ENCODE assay signal across 1 cellular context in genomic region chr6:162622572-162622971, GRCh38.
TF ChIP-seq lines count a peak whose summit lies in the region.

No MANE protein-coding gene starts in this region.

TF ChIP-seq in GM23338, 12 proteins besides CTCF, POLR2A, EP300 and RAD21 (continued from another document):
- no peak for TF ChIP-seq ETS1 (IDR thresholded peaks at IDR 0.05)
- no peak for TF ChIP-seq ZNF114 (CRISPR knock-in tag; IDR thresholded peaks at IDR 0.05)
- no peak for TF ChIP-seq STAT1 (IDR thresholded peaks at IDR 0.05; ENCODE audit: unreplicated experiment)
- TF ChIP-seq ZNF331 (CRISPR knock-in tag; IDR thresholded peaks at IDR 0.05; ENCODE audit: low read depth), result no peak
- no peak for TF ChIP-seq EZH2 (IDR thresholded peaks at IDR 0.05; ENCODE audit: low read depth, unreplicated experiment)
- TF ChIP-seq ZNF462 (CRISPR knock-in tag; IDR thresholded peaks at IDR 0.05), result no peak
- TF ChIP-seq CREB1 (CRISPR knock-in tag; IDR thresholded peaks at IDR 0.05; ENCODE audit: low read depth), result no peak
- TF ChIP-seq EZH2phosphoT487 (IDR thresholded peaks at IDR 0.05; ENCODE audit: unreplicated experiment), result no peak
- no peak for TF ChIP-seq JUNB (IDR thresholded peaks at IDR 0.05; ENCODE audit: unreplicated experiment)
